In the genomic region with DNA sequence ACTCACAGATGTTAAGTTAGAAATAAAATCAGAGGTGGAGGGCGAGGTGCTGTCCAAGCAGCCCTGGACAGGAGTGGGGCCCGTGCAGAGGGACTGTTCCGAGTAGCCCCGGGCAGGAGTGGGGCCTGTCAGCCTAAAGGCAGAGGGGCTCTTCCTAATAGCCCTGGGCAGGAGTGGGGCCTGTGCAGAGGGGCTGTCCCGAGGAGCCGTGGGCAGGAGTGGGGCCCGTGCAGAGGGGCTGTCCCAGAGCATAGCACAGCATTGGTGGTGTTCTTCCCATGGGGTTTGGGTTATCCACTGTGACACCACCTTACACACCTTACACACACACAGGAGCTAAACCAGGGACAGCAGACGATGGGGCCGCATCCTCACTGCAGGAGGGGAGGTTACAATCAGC, we compare ENCODE assay signal across 2 cellular contexts.
TF ChIP-seq lines count a peak whose summit lies in the region.

No MANE protein-coding gene starts in this region.

TF ChIP-seq in IMR-90, 13 proteins besides CTCF, POLR2A, EP300 and RAD21:
- TF ChIP-seq FOS (IDR thresholded peaks at IDR 0.05; ENCODE audit: low read depth, low read length) = no peak
- TF ChIP-seq RCOR1 (IDR thresholded peaks at IDR 0.05; ENCODE audit: insufficient replicate concordance, low read length) = no peak

TF ChIP-seq in GM12878, 131 proteins besides CTCF, POLR2A, EP300 and RAD21:
- TF ChIP-seq CREB1 (IDR thresholded peaks at IDR 0.05; ENCODE audit: low read depth) = no peak
- TF ChIP-seq NFXL1 (IDR thresholded peaks at IDR 0.05; ENCODE audit: borderline replicate concordance) = no peak
- TF ChIP-seq YY1 (IDR thresholded peaks at IDR 0.05; ENCODE audit: low read depth, low read length) = no peak
- TF ChIP-seq NKRF (conservative IDR thresholded peaks at IDR 0.05) = no peak
- no peak for TF ChIP-seq CBX3 (IDR thresholded peaks at IDR 0.05; ENCODE audit: borderline replicate concordance, low read depth)
- TF ChIP-seq MTA3 (IDR thresholded peaks at IDR 0.05; ENCODE audit: borderline replicate concordance, low read length) = no peak
- TF ChIP-seq PAX5 (IDR thresholded peaks at IDR 0.05; ENCODE audit: borderline replicate concordance, low read depth, low read length) = no peak
- TF ChIP-seq TAF1 (IDR thresholded peaks at IDR 0.05; ENCODE audit: borderline replicate concordance, low read depth, low read length) = no peak
